19 cellular contexts compared by ENCODE assay signal in the genomic region with DNA sequence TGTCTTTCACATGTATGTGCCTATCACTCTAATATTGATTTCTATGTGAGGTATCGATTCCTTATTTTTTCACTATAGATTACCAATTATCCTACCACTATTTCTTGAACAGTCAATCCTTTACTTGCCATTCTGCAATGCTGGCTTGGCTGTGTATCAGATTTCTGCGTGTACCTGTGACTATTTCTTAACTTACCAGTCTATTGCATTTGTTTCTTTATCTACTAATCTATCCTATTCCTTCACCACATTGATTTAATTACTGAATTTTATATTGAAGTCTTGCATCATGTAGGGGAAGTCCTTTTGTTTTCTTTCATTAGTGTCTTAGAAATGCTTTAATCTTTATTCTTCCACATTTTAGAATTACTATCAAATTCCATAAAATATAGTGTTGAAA.
"Had no signal": no experiment of that assay in that cellular context is flagged by ENCODE, and none has a peak within 500 bp of the region (broad histone marks: within the 10 kb centered on the region; RNA-seq: fewer than 3 reads in every experiment).

No MANE protein-coding gene starts in this region.

- H3K27me3 ChIP-seq: esophagus muscularis mucosa, gastroesophageal sphincter, heart left ventricle, tibial nerve had no signal

- DNase-seq: activated CD4-positive, alpha-beta T cell treated with anti-CD3 and anti-CD28 coated beads, Interleukin-2, amount 10 ng/mL, durations not matched to agents 7 days and 5 days; activated CD8-positive, alpha-beta T cell treated with anti-CD3 and anti-CD28 coated beads, Interleukin-2, amount 10 ng/mL, durations not matched to agents 7 days and 5 days; activated naive CD4-positive, alpha-beta T cell treated with Interleukin-2 at 50 U/mL for 16 hours; activated naive CD8-positive, alpha-beta T cell treated with anti-CD3 and anti-CD28 coated beads, Interleukin-2, amount 10 ng/mL, durations not matched to agents 7 days and 5 days; activated T-cell treated with anti-CD3 and anti-CD28 coated beads, Interleukin-2, amount 50 U/mL, for 24 hours; aorta; cerebellar nuclear complex; effector CD4-positive, alpha-beta T cell; heart left ventricle; left ventricle myocardium superior; occipital lobe; posterior cingulate gyrus; stimulated activated CD4-positive, alpha-beta T cell treated with anti-CD3 and anti-CD28 coated beads, Interleukin-2, amount 100 ng/mL, for 24 hours; stimulated activated naive CD8-positive, alpha-beta T cell treated with anti-CD3 and anti-CD28 coated beads, Interleukin-15, Interleukin-2, amounts not matched to agents 100 U/mL and 50 U/mL, for 24 hours; T-cell; T-helper 9 cell had no signal

- H3K4me1 ChIP-seq: esophagus muscularis mucosa, gastroesophageal sphincter, heart left ventricle had no signal

- H3K27ac ChIP-seq: esophagus muscularis mucosa, gastroesophageal sphincter, heart left ventricle, tibial nerve had no signal

- H3K9me3 ChIP-seq: esophagus muscularis mucosa, gastroesophageal sphincter, heart left ventricle, tibial nerve had no signal

- H3K36me3 ChIP-seq: esophagus muscularis mucosa, gastroesophageal sphincter, heart left ventricle, tibial nerve had no signal

- H3K4me3 ChIP-seq: esophagus muscularis mucosa, gastroesophageal sphincter, heart left ventricle, tibial nerve had no signal
